Comparison of ENCODE assay signal across 13 cellular contexts in genomic region chr4:26126135-26126718, GRCh38.
DNase-seq lines count a peak whose midpoint lies in the region; ATAC-seq and TF ChIP-seq lines count a peak whose summit lies in the region.
"Had no signal": no experiment of that assay in that cellular context is flagged by ENCODE, and none has a peak within 500 bp of the region (broad histone marks: within the 10 kb centered on the region; RNA-seq: fewer than 3 reads in every experiment).

No MANE protein-coding gene starts in this region.

- intact Hi-C loops in activated CD4-positive, alpha-beta T cell treated with anti-CD3 and anti-CD28 coated beads, Interleukin-2, amount 10 ng/mL, durations not matched to agents 24 days and 14 days (cut with micrococcal nuclease), result no loop called here

- 71 to 73% methylated on average over 5 of the region's 5 CpGs for WGBS in upper lobe of left lung, 2 donors

- no peak overlapping the region for H3K27ac ChIP-seq in upper lobe of left lung

- TF ChIP-seq POLR2A in upper lobe of left lung (IDR thresholded peaks at IDR 0.05), result no peak

- H3K27me3 Mint-ChIP-seq in activated CD4-positive, alpha-beta T cell treated with anti-CD3 and anti-CD28 coated beads, Interleukin-2, amount 10 ng/mL, durations not matched to agents 24 days and 14 days, result no peaks in the 10 kb centered on the region
- peaks cover 0 to 14% of the 10 kb centered on the region in 2 donors for H3K27me3 Mint-ChIP-seq in stimulated activated naive B cell treated with anti-CD40 and anti-IgM and Interleukin-4, amounts not matched to agents 10 μg/mL and 1 μg/mL and 100 μg/mL, for 72 hours

- peaks cover 29% of the 10 kb centered on the region for H3K9me3 Mint-ChIP-seq in activated CD4-positive, alpha-beta T cell treated with anti-CD3 and anti-CD28 coated beads, Interleukin-2, amount 10 ng/mL, durations not matched to agents 24 days and 14 days
- H3K9me3 Mint-ChIP-seq in stimulated activated naive B cell treated with anti-CD40 and anti-IgM and Interleukin-4, amounts not matched to agents 10 μg/mL and 1 μg/mL and 100 μg/mL, for 72 hours, result peaks cover 4 to 8% of the 10 kb centered on the region in 2 donors

- no peak for TF ChIP-seq EP300 in upper lobe of left lung (IDR thresholded peaks at IDR 0.05)

- no peak for TF ChIP-seq CTCF in upper lobe of left lung (IDR thresholded peaks at IDR 0.05)

- no peaks in the 10 kb centered on the region for H3K4me1 ChIP-seq in upper lobe of left lung

- DNase-seq in activated CD4-positive, alpha-beta T cell treated with anti-CD3 and anti-CD28 coated beads, Interleukin-2, amount 10 ng/mL, durations not matched to agents 24 days and 14 days, result no peak
- DNase-seq in activated CD4-positive, alpha-beta T cell treated with anti-CD3 and anti-CD28 coated beads, Interleukin-2, amount 50 U/mL, for 48 hours, result no peak
- no peak for DNase-seq in stimulated activated naive B cell treated with anti-CD40 and anti-IgM and Interleukin-4, amounts not matched to agents 10 μg/mL and 1 μg/mL and 100 μg/mL, for 72 hours
- DNase-seq in upper lobe of left lung, result no peak
- DNase-seq in NCI-H524 (lab: John Stamatoyannopoulos, UW), result no peak
- DNase-seq: 8988T; activated gamma-delta T cell treated with Interleukin-2 at 50 U/mL for 16 hours; cerebellar nuclear complex; MG63; naive thymus-derived CD8-positive, alpha-beta T cell had no signal

- no peaks in the 10 kb centered on the region for H3K36me3 ChIP-seq in upper lobe of left lung
- H3K36me3 ChIP-seq: MG63 had no signal

- H3K36me3 Mint-ChIP-seq in activated CD4-positive, alpha-beta T cell treated with anti-CD3 and anti-CD28 coated beads, Interleukin-2, amount 10 ng/mL, durations not matched to agents 24 days and 14 days (ENCODE audit: low read depth), result peaks cover 20% of the 10 kb centered on the region
- no peaks in the 10 kb centered on the region for H3K36me3 Mint-ChIP-seq in stimulated activated naive B cell treated with anti-CD40 and anti-IgM and Interleukin-4, amounts not matched to agents 10 μg/mL and 1 μg/mL and 100 μg/mL, for 72 hours

- peaks cover 29% of the 10 kb centered on the region for H3K4me1 Mint-ChIP-seq in activated CD4-positive, alpha-beta T cell treated with anti-CD3 and anti-CD28 coated beads, Interleukin-2, amount 10 ng/mL, durations not matched to agents 24 days and 14 days
- peaks cover 9 to 18% of the 10 kb centered on the region in 2 donors for H3K4me1 Mint-ChIP-seq in stimulated activated naive B cell treated with anti-CD40 and anti-IgM and Interleukin-4, amounts not matched to agents 10 μg/mL and 1 μg/mL and 100 μg/mL, for 72 hours

- H3K4me3 Mint-ChIP-seq in activated CD4-positive, alpha-beta T cell treated with anti-CD3 and anti-CD28 coated beads, Interleukin-2, amount 10 ng/mL, durations not matched to agents 24 days and 14 days, result no peak overlapping the region
- H3K4me3 Mint-ChIP-seq in stimulated activated naive B cell treated with anti-CD40 and anti-IgM and Interleukin-4, amounts not matched to agents 10 μg/mL and 1 μg/mL and 100 μg/mL, for 72 hours, result no peak overlapping the region
- H3K4me3 Mint-ChIP-seq: naive thymus-derived CD8-positive, alpha-beta T cell had no signal

- no peak overlapping the region for H3K4me3 ChIP-seq in upper lobe of left lung
- H3K4me3 ChIP-seq: MG63 had no signal

- H3K27me3 ChIP-seq in upper lobe of left lung, result no peaks in the 10 kb centered on the region
- H3K27me3 ChIP-seq: MG63 had no signal

- H3K9me3 ChIP-seq in upper lobe of left lung, result no peaks in the 10 kb centered on the region
- H3K9me3 ChIP-seq: MG63 had no signal

- H3K27ac Mint-ChIP-seq in activated CD4-positive, alpha-beta T cell treated with anti-CD3 and anti-CD28 coated beads, Interleukin-2, amount 10 ng/mL, durations not matched to agents 24 days and 14 days, result peak overlapping the region; percentile 41
- H3K27ac Mint-ChIP-seq in stimulated activated naive B cell treated with anti-CD40 and anti-IgM and Interleukin-4, amounts not matched to agents 10 μg/mL and 1 μg/mL and 100 μg/mL, for 72 hours, result no peak overlapping the region
- H3K27ac Mint-ChIP-seq: naive thymus-derived CD8-positive, alpha-beta T cell had no signal

- ATAC-seq in HG02763 (IDR thresholded peaks at IDR 0.05; ENCODE audit: unreplicated experiment), result peak; percentile 45
- ATAC-seq in HG03521 (IDR thresholded peaks at IDR 0.05; ENCODE audit: unreplicated experiment), result peak; percentile 43
- ATAC-seq in stimulated activated naive B cell treated with anti-CD40 and anti-IgM and Interleukin-4, amounts not matched to agents 10 μg/mL and 1 μg/mL and 100 μg/mL, for 72 hours (replicated peaks), result peak; percentile 73 to 75
- no peak for ATAC-seq in upper lobe of left lung (ENCODE audit: low FRiP score in 2 of 2)
- no peak for ATAC-seq in GM21619 (IDR thresholded peaks at IDR 0.05; ENCODE audit: unreplicated experiment)
- ATAC-seq: naive thymus-derived CD8-positive, alpha-beta T cell had no signal

Comparison
In these comparisons a context has a peak if more than half of its experiments do, and no peak if none do; other contexts are left out.
1. ATAC-seq: peak in HG02763 (single experiment), HG03521 (single experiment) and stimulated activated naive B cell treated with anti-CD40 and anti-IgM and Interleukin-4, amounts not matched to agents 10 μg/mL and 1 μg/mL and 100 μg/mL, for 72 hours (2 of 2); none in upper lobe of left lung (0 of 2) and GM21619 (single experiment).